In genomic region chr2:149817206-149817605, GRCh38 we compare ENCODE assay signal across 16 cellular contexts.
DNase-seq lines count a peak whose midpoint lies in the region; TF ChIP-seq lines count a peak whose summit lies in the region.
"Had no signal": no experiment of that assay in that cellular context is flagged by ENCODE, and none has a peak within 500 bp of the region (broad histone marks: within the 10 kb centered on the region; RNA-seq: fewer than 3 reads in every experiment).

No MANE protein-coding gene starts in this region.

- intact Hi-C loops in CD14-positive monocyte (cut with micrococcal nuclease): no loop called here

- no peak overlapping the region for H3K27ac ChIP-seq in osteoblast (ENCODE audit: low read depth, low read length)
- H3K27ac ChIP-seq: HL-60 had no signal

- no peaks in the 10 kb centered on the region for H4K20me1 ChIP-seq in osteoblast (ENCODE audit: insufficient read depth, low read length)

- no peaks in the 10 kb centered on the region for H3K36me3 Mint-ChIP-seq in CD14-positive monocyte
- H3K36me3 Mint-ChIP-seq: CD4-positive, alpha-beta memory T cell had no signal

- TF ChIP-seq CTCF in BJ (IDR thresholded peaks at IDR 0.05; ENCODE audit: insufficient read depth, low read depth, low read length) (no peak), osteoblast (IDR thresholded peaks at IDR 0.05; ENCODE audit: extremely low read depth, low read depth, low read length) (no peak), CD14-positive monocyte (IDR thresholded peaks at IDR 0.05) (no peak)

- H3K9me3 Mint-ChIP-seq in CD14-positive monocyte: peaks cover 0 to 6% (median 1%) of the 10 kb centered on the region in 7 donors

- no peaks in the 10 kb centered on the region for H3K4me1 ChIP-seq in osteoblast (ENCODE audit: insufficient read depth, low read length)

- H3K27ac Mint-ChIP-seq in CD14-positive monocyte: no peak overlapping the region
- H3K27ac Mint-ChIP-seq: CD4-positive, alpha-beta memory T cell had no signal

- POLR2A ChIA-PET in BJ (lab: Charles Lee): interaction anchor here (0.7 kb wide), 1 partner anchor 123 kb away, joined by 3 read pairs; no protein-coding TSS in a partner anchor

- H3K27me3 ChIP-seq in BJ (ENCODE audit: control insufficient read depth, insufficient read depth, low read length) (no peaks in the 10 kb centered on the region; the same call in 1 of the 2 replicates), osteoblast (ENCODE audit: insufficient read depth, low read length) (no peaks in the 10 kb centered on the region)

- H3K4me3 Mint-ChIP-seq in CD14-positive monocyte: no peak overlapping the region
- H3K4me3 Mint-ChIP-seq: CD4-positive, alpha-beta memory T cell had no signal

- no peak overlapping the region for H3K4me3 ChIP-seq in BJ (ENCODE audit: low read depth, low read length)
- H3K4me3 ChIP-seq in osteoblast (ENCODE audit: insufficient read depth, low read length): no peak overlapping the region

- H3K4me1 Mint-ChIP-seq in CD14-positive monocyte: no peaks in the 10 kb centered on the region
- H3K4me1 Mint-ChIP-seq: CD4-positive, alpha-beta memory T cell had no signal

- H3K9me3 ChIP-seq in osteoblast (ENCODE audit: low read depth, low read length): no peaks in the 10 kb centered on the region
- H3K9me3 ChIP-seq: SK-N-SH had no signal

- H2AFZ ChIP-seq in osteoblast (ENCODE audit: low read length): no peak overlapping the region

- CTCF ChIA-PET in BJ (lab: Yijun Ruan, JAX): no interaction called here

- H3K36me3 ChIP-seq in BJ (ENCODE audit: control insufficient read depth, insufficient read depth, low read length) (no peaks in the 10 kb centered on the region), osteoblast (ENCODE audit: insufficient read depth, low read length) (no peaks in the 10 kb centered on the region)

- H3K4me2 ChIP-seq in osteoblast (ENCODE audit: insufficient read depth, low read length): peak overlapping the region; percentile 7
- H3K4me2 ChIP-seq: SK-N-SH had no signal

- H3K27me3 Mint-ChIP-seq in CD14-positive monocyte (ENCODE audit: low read depth in 3 of 3): no peaks in the 10 kb centered on the region
- H3K27me3 Mint-ChIP-seq: CD4-positive, alpha-beta memory T cell had no signal

- H3K79me2 ChIP-seq in osteoblast (ENCODE audit: insufficient read depth, low read length): no peaks in the 10 kb centered on the region

- DNase-seq in BJ (ENCODE audit: low read depth) (peak; percentile 42), RPMI7951 (ENCODE audit: low read depth) (peak; percentile 33), fibroblast of peridontal ligament (ENCODE audit: extremely low read depth) (peak; percentile 80), osteoblast (ENCODE audit: insufficient read length, low spot score, missing footprints) (no peak), UCSD-AML1 (lab: John Stamatoyannopoulos, UW; ENCODE audit: unreplicated experiment) (no peak), CD14-positive monocyte (ENCODE audit: low spot score) (no peak), NCI-H187 treated with DMSO at 0.1 percent for 48 hours (lab: John Stamatoyannopoulos, UW) (no peak)
- no peak for DNase-seq in activated CD8-positive, alpha-beta memory T cell treated with anti-CD3 and anti-CD28 coated beads, Interleukin-2, amount 50 U/mL, for 4 hours
- DNase-seq: CD4-positive, alpha-beta memory T cell; NCI-H1092; NCI-H1694; NCI-H446; NCI-H748 treated with DMSO at 0.1 percent for 48 hours; Right ventricle myocardium superior; SK-N-SH had no signal

Comparison
In these comparisons a context has a peak if more than half of its experiments do, and no peak if none do; other contexts are left out.
1. DNase-seq: peak in BJ (single experiment), RPMI7951 (single experiment) and fibroblast of peridontal ligament (single experiment); none in osteoblast (single experiment), UCSD-AML1 (single experiment), CD14-positive monocyte (single experiment), activated CD8-positive, alpha-beta memory T cell treated with anti-CD3 and anti-CD28 coated beads, Interleukin-2, amount 50 U/mL, for 4 hours (single experiment) and NCI-H187 treated with DMSO at 0.1 percent for 48 hours (single experiment).